In genomic region chr6:27472182-27472616, GRCh38 we compare ENCODE assay signal across 8 cellular contexts. TPM values are rescaled to one million over a fixed set of nuclear protein-coding genes. Genes with fewer than 3 reads are reported as not detected.
A peak's percentile ranks its signal among the peaks of the same experiment; 100 is the strongest.
DNase-seq lines count a peak whose midpoint lies in the region; ATAC-seq and TF ChIP-seq lines count a peak whose summit lies in the region.

No MANE protein-coding gene starts in this region.

- H3K27ac Mint-ChIP-seq in activated naive CD4-positive, alpha-beta T cell treated with anti-CD3 and anti-CD28 coated beads, Interleukin-2, amount 50 U/mL, for 24 hours = peak overlapping the region; percentile 96

- no peaks in the 10 kb centered on the region for H3K9me3 ChIP-seq in parathyroid adenoma (ENCODE audit: control insufficient read depth, low read length)
- no peaks in the 10 kb centered on the region for H3K9me3 ChIP-seq in upper lobe of left lung

- no peak for TF ChIP-seq EP300 in upper lobe of left lung (IDR thresholded peaks at IDR 0.05)

- H3K4me3 Mint-ChIP-seq in activated naive CD4-positive, alpha-beta T cell treated with anti-CD3 and anti-CD28 coated beads, Interleukin-2, amount 50 U/mL, for 24 hours = peak overlapping the region; percentile 99

- intact Hi-C loops in head of caudate nucleus (cut with DNase I) = no loop called here

- DNase-seq in DMS79 (lab: John Stamatoyannopoulos, UW) (peak; percentile 64), HuH-7.5 (ENCODE audit: low spot score) (peak; percentile 8), RPMI8226 (peak; percentile 87), head of caudate nucleus (peak in 39 of 42 donors; percentile 9 to 71 (median 43)), upper lobe of left lung (peak in 1 of 2 donors; percentile 81)

- H3K4me1 ChIP-seq in parathyroid adenoma (no peaks in the 10 kb centered on the region), upper lobe of left lung (peaks cover 14 to 24% (median 16%) of the 10 kb centered on the region in 4 donors)

- H3K36me3 ChIP-seq in parathyroid adenoma (ENCODE audit: control insufficient read depth, insufficient read depth, low read length) = no peaks in the 10 kb centered on the region
- peaks cover 3 to 29% (median 3%) of the 10 kb centered on the region in 4 donors for H3K36me3 ChIP-seq in upper lobe of left lung

- H3K4me3 ChIP-seq in parathyroid adenoma (ENCODE audit: low read depth, low read length) = peak overlapping the region; percentile 84
- peak overlapping the region; percentile 50 to 86 (median 60) for H3K4me3 ChIP-seq in upper lobe of left lung

- TF ChIP-seq POLR2A in upper lobe of left lung (IDR thresholded peaks at IDR 0.05) = no peak

- no peak overlapping the region for H3K9ac ChIP-seq in parathyroid adenoma

- 1 to 9% methylated on average over 7 to 13 of the region's 13 CpGs for WGBS in upper lobe of left lung, 2 donors

- H3K79me2 ChIP-seq in parathyroid adenoma = no peaks in the 10 kb centered on the region

- H3K36me3 Mint-ChIP-seq in activated naive CD4-positive, alpha-beta T cell treated with anti-CD3 and anti-CD28 coated beads, Interleukin-2, amount 50 U/mL, for 24 hours = peaks cover 22% of the 10 kb centered on the region

- peak overlapping the region; percentile 78 for H3K27ac ChIP-seq in parathyroid adenoma
- peak overlapping the region; percentile 85 to 94 (median 89) for H3K27ac ChIP-seq in upper lobe of left lung

- H3K27me3 ChIP-seq in parathyroid adenoma (ENCODE audit: control insufficient read depth, insufficient read depth, low read length) (no peaks in the 10 kb centered on the region), upper lobe of left lung (no peaks in the 10 kb centered on the region)

- H3K4me1 Mint-ChIP-seq in activated naive CD4-positive, alpha-beta T cell treated with anti-CD3 and anti-CD28 coated beads, Interleukin-2, amount 50 U/mL, for 24 hours = peaks cover 56% of the 10 kb centered on the region

- ATAC-seq in GM21528 (IDR thresholded peaks at IDR 0.05; ENCODE audit: low FRiP score, unreplicated experiment) (peak; percentile 41), upper lobe of left lung (ENCODE audit: low FRiP score in 2 of 2) (peak; percentile 61 to 82)

- no peaks in the 10 kb centered on the region for H3K27me3 Mint-ChIP-seq in activated naive CD4-positive, alpha-beta T cell treated with anti-CD3 and anti-CD28 coated beads, Interleukin-2, amount 50 U/mL, for 24 hours

- no peak for TF ChIP-seq CTCF in parathyroid adenoma (IDR thresholded peaks at IDR 0.05)
- TF ChIP-seq CTCF in upper lobe of left lung (IDR thresholded peaks at IDR 0.05) = no peak

- H2AFZ ChIP-seq in parathyroid adenoma = peak overlapping the region; percentile 63

- H3K4me2 ChIP-seq in parathyroid adenoma (ENCODE audit: low read length) = peak overlapping the region; percentile 89

- H3K9me3 Mint-ChIP-seq in activated naive CD4-positive, alpha-beta T cell treated with anti-CD3 and anti-CD28 coated beads, Interleukin-2, amount 50 U/mL, for 24 hours = no peaks in the 10 kb centered on the region

RNA-seq across cellular contexts. Expression of gene ZNF184, which starts 0.7 kb away (rescaled TPM):
- total RNA-seq in upper lobe of left lung = 10 to 100 TPM in 1 of 6 donors, 1 to 10 TPM in 5; 3.9 to 14.4 (median 5.1) TPM
